Comparison of ENCODE assay signal across 8 cellular contexts in genomic region chr9:108478871-108479332, GRCh38.
DNase-seq lines count a peak whose midpoint lies in the region; ATAC-seq and TF ChIP-seq lines count a peak whose summit lies in the region.

No MANE protein-coding gene starts in this region.

- H3K79me2 ChIP-seq in trophoblast cell (ENCODE audit: control insufficient read depth, insufficient read depth, low read length, poor library complexity): no peaks in the 10 kb centered on the region

- ATAC-seq in GM19035 (IDR thresholded peaks at IDR 0.05; ENCODE audit: unreplicated experiment): peak; percentile 84
- peak; percentile 74 for ATAC-seq in HG02943 (IDR thresholded peaks at IDR 0.05; ENCODE audit: low read depth, unreplicated experiment)

- H2BK5ac ChIP-seq in trophoblast cell (ENCODE audit: low read depth, low read length, poor library complexity): no peak overlapping the region

- no peak overlapping the region for H3K14ac ChIP-seq in trophoblast cell (ENCODE audit: low read length)

- H2AFZ ChIP-seq in trophoblast cell (ENCODE audit: insufficient read depth, low read length, poor library complexity): no peak overlapping the region

- H3K27me3 ChIP-seq in trophoblast cell (ENCODE audit: insufficient read depth, low read length): no peaks in the 10 kb centered on the region
- peaks cover 12% of the 10 kb centered on the region; the same call in 1 of the 2 replicates for H3K27me3 ChIP-seq in SJCRH30
- no peaks in the 10 kb centered on the region for H3K27me3 ChIP-seq in right atrium auricular region

- H3K79me1 ChIP-seq in trophoblast cell (ENCODE audit: low read length): peaks cover 1% of the 10 kb centered on the region

- no peak overlapping the region for H3K18ac ChIP-seq in trophoblast cell (ENCODE audit: low read length)

- H4K12ac ChIP-seq in trophoblast cell (ENCODE audit: low read depth, low read length): no peak overlapping the region

- TF ChIP-seq CTCF in right atrium auricular region (IDR thresholded peaks at IDR 0.05): no peak

- no peak overlapping the region for H4K91ac ChIP-seq in trophoblast cell (ENCODE audit: low read depth, low read length)

- peak overlapping the region; percentile 15 for H3K27ac ChIP-seq in trophoblast cell (ENCODE audit: low read depth, low read length)
- H3K27ac ChIP-seq in SJCRH30: no peak overlapping the region
- no peak overlapping the region for H3K27ac ChIP-seq in right atrium auricular region

- no peak overlapping the region for H4K8ac ChIP-seq in trophoblast cell (ENCODE audit: low read depth, low read length)

- no peak overlapping the region for H3K4ac ChIP-seq in trophoblast cell (ENCODE audit: low read depth, low read length)

- peaks cover 12 to 13% of the 10 kb centered on the region in 2 experiments for H3K4me1 ChIP-seq in trophoblast cell (ENCODE audit: control insufficient read depth in 1 of 2, insufficient read depth in 2 of 2, low read length in 2 of 2)
- H3K4me1 ChIP-seq in SJCRH30: peaks cover 2% of the 10 kb centered on the region; the same call in 1 of the 2 replicates
- peaks cover 0 to 2% of the 10 kb centered on the region in 2 donors for H3K4me1 ChIP-seq in right atrium auricular region

- H3K9ac ChIP-seq in trophoblast cell (ENCODE audit: low read length): no peak overlapping the region

- no peak overlapping the region for H2BK120ac ChIP-seq in trophoblast cell (ENCODE audit: insufficient read depth, low read length, poor library complexity)

- H3K4me2 ChIP-seq in trophoblast cell (ENCODE audit: low read length): peak overlapping the region; percentile 8

- H3K4me3 ChIP-seq in trophoblast cell (ENCODE audit: low read depth, low read length) (no peak overlapping the region), SJCRH30 (no peak overlapping the region), right atrium auricular region (no peak overlapping the region)

- peak; percentile 63 for DNase-seq in SW480 (ENCODE audit: low spot score)
- DNase-seq in trophoblast cell: peak in 1 of 2 donors; percentile 54
- DNase-seq in SJCRH30: no peak
- DNase-seq in right atrium auricular region (ENCODE audit: low spot score): no peak
- no peak for DNase-seq in GM19238 (ENCODE audit: insufficient read length, low spot score)
- no peak for DNase-seq in COR-L47 (lab: John Stamatoyannopoulos, UW)

- no peak overlapping the region for H3K23ac ChIP-seq in trophoblast cell (ENCODE audit: low read length)

- H3K9me3 ChIP-seq in trophoblast cell (ENCODE audit: insufficient read depth, low read depth, low read length): no peaks in the 10 kb centered on the region
- 0 out of 2 replicates have a peak, but pooled peaks cover 3% of the 10 kb centered on the region for H3K9me3 ChIP-seq in SJCRH30 (replicated peaks)
- H3K9me3 ChIP-seq in right atrium auricular region: no peaks in the 10 kb centered on the region

- no peak overlapping the region for H2BK12ac ChIP-seq in trophoblast cell (ENCODE audit: low read length)

- H3K36me3 ChIP-seq in trophoblast cell (ENCODE audit: control insufficient read depth in 1 of 2, insufficient read depth in 2 of 2, low read length in 2 of 2) (no peaks in the 10 kb centered on the region), SJCRH30 (no peaks in the 10 kb centered on the region), right atrium auricular region (no peaks in the 10 kb centered on the region)

- no peak overlapping the region for H2AK5ac ChIP-seq in trophoblast cell (ENCODE audit: low read length)

- no CpG with 5 or more reads among the region's 3 CpGs for WGBS in trophoblast cell (ENCODE audit: extremely low coverage, insufficient coverage, insufficient read length)
